10 cellular contexts compared by ENCODE assay signal in the genomic region with DNA sequence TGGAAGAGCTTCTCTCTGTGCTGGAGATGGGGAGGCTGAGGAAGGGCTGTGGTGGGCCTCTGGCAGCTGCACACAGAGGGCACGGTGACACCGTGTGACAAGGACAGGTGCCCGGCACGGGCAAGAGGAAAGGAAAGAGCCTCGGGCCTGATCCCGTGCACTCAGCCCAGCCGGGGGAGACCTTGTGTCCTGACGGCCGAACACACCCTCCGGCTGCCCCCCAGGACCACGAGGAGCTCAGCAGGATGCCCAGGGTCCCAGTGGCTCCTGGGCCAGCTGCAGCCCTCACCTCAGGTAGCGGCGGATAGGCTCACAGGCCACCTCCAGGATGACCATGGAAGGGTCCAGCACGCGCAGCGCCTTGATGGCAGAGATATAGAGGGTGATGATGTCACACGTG. TPM values are rescaled to one million over a fixed set of nuclear protein-coding genes. Genes with fewer than 3 reads are reported as not detected.
"Had no signal": no experiment of that assay in that cellular context is flagged by ENCODE, and none has a peak within 500 bp of the region (broad histone marks: within the 10 kb centered on the region; RNA-seq: fewer than 3 reads in every experiment).

No MANE protein-coding gene starts in this region.

- H2AFZ ChIP-seq: GM23338 had no signal

- H3K27ac Mint-ChIP-seq: GM23338 had no signal

- ATAC-seq: GM23338 had no signal

- H3K9me3 Mint-ChIP-seq: GM23338, H9 had no signal

- H3K4me3 Mint-ChIP-seq: GM23338, H9 had no signal

- H3K4me3 ChIP-seq: GM23338 had no signal

- DNase-seq: H9, HCEC 1CT, IMR-90, KBM-7 had no signal

- H3K27ac ChIP-seq: HL-60, KMS-11 had no signal

- FAIRE-seq: H1, H54 had no signal

- H3K9ac ChIP-seq: KMS-11 had no signal

- H3K4me2 ChIP-seq: GM23338, KMS-11 had no signal

RNA-seq across cellular contexts. Expression of gene TMEM210, which starts 11.0 kb away (rescaled TPM):
- total RNA-seq: GM23338, H1, H9, HT1080, IMR-90 had no signal
- polyA plus RNA-seq: GM23338, H1, IMR-90 had no signal

RNA-seq across cellular contexts. Expression of gene LRRC26, which starts 13.0 kb away (rescaled TPM):
- total RNA-seq: HT1080, IMR-90 had no signal
- polyA plus RNA-seq: IMR-90 had no signal
